25 cellular contexts compared by ENCODE assay signal in the genomic region with DNA sequence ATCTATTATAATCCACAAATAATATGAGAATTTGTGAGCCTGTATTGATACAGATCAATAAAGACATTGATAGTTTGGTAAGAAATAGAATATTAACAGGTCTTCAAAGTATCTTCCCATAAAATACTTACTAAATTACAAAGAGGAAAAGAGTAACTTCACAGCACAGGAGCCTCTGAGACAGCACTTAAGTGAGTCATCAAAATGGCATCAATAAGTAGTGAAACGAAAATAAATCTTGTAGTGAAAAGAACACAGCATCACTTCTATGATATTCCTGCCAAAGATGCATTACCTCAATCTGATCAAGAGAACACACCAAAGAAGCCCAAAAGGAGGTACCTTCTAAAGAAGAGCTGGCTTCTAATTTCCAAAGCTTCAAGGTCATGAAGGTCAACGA.
DNase-seq lines count a peak whose midpoint lies in the region; TF ChIP-seq lines count a peak whose summit lies in the region.
"Had no signal": no experiment of that assay in that cellular context is flagged by ENCODE, and none has a peak within 500 bp of the region (broad histone marks: within the 10 kb centered on the region; RNA-seq: fewer than 3 reads in every experiment).

No MANE protein-coding gene starts in this region.

- peak; percentile 1 for DNase-seq in AG10803 (ENCODE audit: low read depth)
- DNase-seq in NCI-H226: peak; percentile 16
- DNase-seq in astrocyte of the spinal cord (ENCODE audit: low read depth, low spot score): peak; percentile 57
- DNase-seq in kidney glomerular epithelial cell (lab: John Stamatoyannopoulos, UW): peak; percentile 50
- DNase-seq in NCI-H2196 (lab: John Stamatoyannopoulos, UW; ENCODE audit: unreplicated experiment): no peak
- DNase-seq in NCI-H1092 treated with DMSO at 0.1 percent for 48 hours (lab: John Stamatoyannopoulos, UW): no peak
- no peak for DNase-seq in NCI-H774 (lab: John Stamatoyannopoulos, UW)
- no peak for DNase-seq in NOMO-1 treated with DMSO at 0.1 percent for 48 hours (lab: John Stamatoyannopoulos, UW; ENCODE audit: unreplicated experiment)
- DNase-seq: activated CD4-positive, alpha-beta T cell treated with anti-CD3 and anti-CD28 coated beads for 4 hours; activated T-cell treated with anti-CD3 and anti-CD28 coated beads for 4 hours; anterior cingulate cortex; Calu3; central memory CD4-positive, alpha-beta T cell; H7; KBM-7; left cardiac atrium; MM.1S; NCI-H1417; NCI-H2029 treated with DMSO at 0.1 percent for 48 hours; NCI-H345; NCI-H748 treated with DMSO at 0.1 percent for 48 hours; pancreas; spleen; stimulated activated CD4-positive, alpha-beta T cell treated with anti-CD3 and anti-CD28 coated beads, Interleukin-4, amount 100 ng/mL, for 24 hours had no signal

- H3K4me3 ChIP-seq in AG10803 (ENCODE audit: low read length): no peak overlapping the region
- H3K4me3 ChIP-seq in astrocyte of the spinal cord (ENCODE audit: low read depth, low read length): no peak overlapping the region
- H3K4me3 ChIP-seq: pancreas, right atrium auricular region, spleen had no signal

- no peak for TF ChIP-seq CTCF in AG10803 (conservative IDR thresholded peaks at IDR 0.05; ENCODE audit: low read length)
- TF ChIP-seq CTCF in astrocyte of the spinal cord (IDR thresholded peaks at IDR 0.05; ENCODE audit: low read depth, low read length): no peak

- in situ Hi-C loops in astrocyte of the spinal cord (cut with HindIII; ENCODE audit: low sequenced_read_pairs): no loop called here

Comparison
In these comparisons a context has a peak if more than half of its experiments do, and no peak if none do; other contexts are left out.
1. DNase-seq: peak in AG10803 (single experiment), NCI-H226 (single experiment), astrocyte of the spinal cord (single experiment) and kidney glomerular epithelial cell (single experiment); none in NCI-H2196 (single experiment), NCI-H1092 treated with DMSO at 0.1 percent for 48 hours (single experiment), NCI-H774 (single experiment) and NOMO-1 treated with DMSO at 0.1 percent for 48 hours (single experiment).